Comparison of ENCODE assay signal across 17 cellular contexts in genomic region chr4:84338367-84338766, GRCh38.
DNase-seq lines count a peak whose midpoint lies in the region; ATAC-seq and TF ChIP-seq lines count a peak whose summit lies in the region.
"Had no signal": no experiment of that assay in that cellular context is flagged by ENCODE, and none has a peak within 500 bp of the region (broad histone marks: within the 10 kb centered on the region; RNA-seq: fewer than 3 reads in every experiment).

No MANE protein-coding gene starts in this region.

- H3K27me3 ChIP-seq in mesenchymal stem cell (ENCODE audit: control insufficient read depth in 1 of 2, insufficient read depth in 1 of 2, low read length in 2 of 2) (no peaks in the 10 kb centered on the region), upper lobe of right lung (no peaks in the 10 kb centered on the region)
- H3K27me3 ChIP-seq: BLaER1 had no signal

- H3K9me3 Mint-ChIP-seq in chondrocyte (ENCODE audit: low read depth): peaks cover 25% of the 10 kb centered on the region

- peak overlapping the region; percentile 9 for H4K8ac ChIP-seq in mesenchymal stem cell (ENCODE audit: low read length)

- DNase-seq in chondrocyte (ENCODE audit: low spot score): peak; percentile 59
- no peak for DNase-seq in mesenchymal stem cell
- DNase-seq in upper lobe of right lung: no peak
- DNase-seq: Caco-2; CD4-positive, CD25-positive, alpha-beta regulatory T cell; CD8-positive, alpha-beta T cell; DMS153; DND-41; GOT3; H9 had no signal

- H3K4me2 ChIP-seq in mesenchymal stem cell (ENCODE audit: low read length, poor library complexity, severe bottlenecking): no peak overlapping the region
- H3K4me2 ChIP-seq: BLaER1 had no signal

- H3K4me1 Mint-ChIP-seq in chondrocyte (ENCODE audit: low read depth): no peaks in the 10 kb centered on the region
- H3K4me1 Mint-ChIP-seq: B cell; CD4-positive, CD25-positive, alpha-beta regulatory T cell had no signal

- no peak overlapping the region for H2AK5ac ChIP-seq in mesenchymal stem cell (ENCODE audit: low read length, severe bottlenecking)

- 83% methylated on average over 5 of the region's 5 CpGs for WGBS in mesenchymal stem cell

- H3K4me1 ChIP-seq in mesenchymal stem cell (ENCODE audit: control insufficient read depth, insufficient read depth, low read depth, low read length): no peaks in the 10 kb centered on the region
- no peaks in the 10 kb centered on the region for H3K4me1 ChIP-seq in upper lobe of right lung
- H3K4me1 ChIP-seq: BLaER1, Caco-2 had no signal

- no peak for TF ChIP-seq CTCF in chondrocyte (IDR thresholded peaks at IDR 0.05)
- TF ChIP-seq CTCF in upper lobe of right lung (IDR thresholded peaks at IDR 0.05): no peak

- H2BK15ac ChIP-seq in mesenchymal stem cell (ENCODE audit: low read depth, poor library complexity, severe bottlenecking): no peak overlapping the region

- no peaks in the 10 kb centered on the region for H3K36me3 ChIP-seq in mesenchymal stem cell (ENCODE audit: control insufficient read depth in 1 of 2, insufficient read depth in 2 of 2, low read depth in 1 of 2, low read length in 2 of 2)
- no peaks in the 10 kb centered on the region for H3K36me3 ChIP-seq in upper lobe of right lung
- H3K36me3 ChIP-seq: BLaER1 had no signal

- no peak overlapping the region for H3K18ac ChIP-seq in mesenchymal stem cell (ENCODE audit: low read depth in 1 of 2, low read length in 2 of 2)

- H3K27ac ChIP-seq in mesenchymal stem cell (ENCODE audit: low read length, poor library complexity, severe bottlenecking) (no peak overlapping the region), upper lobe of right lung (no peak overlapping the region)
- H3K27ac ChIP-seq: BLaER1, C4-2B had no signal

- no peak overlapping the region for H3K27ac Mint-ChIP-seq in chondrocyte (ENCODE audit: unreplicated experiment)
- H3K27ac Mint-ChIP-seq: B cell; CD4-positive, CD25-positive, alpha-beta regulatory T cell; CD8-positive, alpha-beta T cell; H9 had no signal

- no peak overlapping the region for H2BK5ac ChIP-seq in mesenchymal stem cell (ENCODE audit: low read depth, low read length, poor library complexity, severe bottlenecking)

- H2BK12ac ChIP-seq in mesenchymal stem cell (ENCODE audit: low read length in 2 of 2): no peak overlapping the region

- H3K9me3 ChIP-seq in mesenchymal stem cell (ENCODE audit: control insufficient read depth, low read length): peaks cover 28% of the 10 kb centered on the region
- H3K9me3 ChIP-seq in upper lobe of right lung: peaks cover 5% of the 10 kb centered on the region

- H3K27me3 Mint-ChIP-seq in chondrocyte (ENCODE audit: low read depth): peaks cover 2% of the 10 kb centered on the region
- H3K27me3 Mint-ChIP-seq: B cell; CD4-positive, CD25-positive, alpha-beta regulatory T cell had no signal

- no peak overlapping the region for H2AFZ ChIP-seq in mesenchymal stem cell (ENCODE audit: low read depth, low read length)

- H3K14ac ChIP-seq in mesenchymal stem cell (ENCODE audit: low read length in 2 of 2): no peak overlapping the region

- H3K4me3 Mint-ChIP-seq in chondrocyte (ENCODE audit: unreplicated experiment): no peak overlapping the region
- H3K4me3 Mint-ChIP-seq: B cell; CD4-positive, CD25-positive, alpha-beta regulatory T cell; CD8-positive, alpha-beta T cell; H9 had no signal

- ATAC-seq in upper lobe of right lung: peak; percentile 25
- ATAC-seq in SK-N-SH treated with all-trans-retinoic acid at 6 μM for 48 hours: no peak
- no peak for ATAC-seq in HG03457 (IDR thresholded peaks at IDR 0.05; ENCODE audit: unreplicated experiment)
- ATAC-seq in GM21737 (IDR thresholded peaks at IDR 0.05; ENCODE audit: unreplicated experiment): no peak
- ATAC-seq: CD8-positive, alpha-beta T cell; HCT116 had no signal

- H3K23ac ChIP-seq in mesenchymal stem cell (ENCODE audit: low read length in 2 of 2): no peak overlapping the region

- H3K79me1 ChIP-seq in mesenchymal stem cell (replicated peaks; ENCODE audit: low read length, poor library complexity, severe bottlenecking): no peaks in the 10 kb centered on the region

- no peak overlapping the region for H3K9ac ChIP-seq in mesenchymal stem cell (ENCODE audit: low read length)
- H3K9ac ChIP-seq: BLaER1 had no signal

- H2BK120ac ChIP-seq in mesenchymal stem cell (ENCODE audit: low read depth, low read length): no peak overlapping the region

- intact Hi-C loops in upper lobe of right lung (cut with DNase I): no loop called here

- H3K4ac ChIP-seq in mesenchymal stem cell (ENCODE audit: low read depth in 1 of 2, low read length in 2 of 2): no peak overlapping the region

- H3K4me3 ChIP-seq in mesenchymal stem cell (ENCODE audit: insufficient read depth in 1 of 2, low read depth in 1 of 2, low read length in 2 of 2) (peak overlapping the region in 1 of 2 experiments; percentile 1), upper lobe of right lung (no peak overlapping the region)
- H3K4me3 ChIP-seq: BLaER1 had no signal

- H3K36me3 Mint-ChIP-seq in chondrocyte (ENCODE audit: low read depth): peaks cover 1% of the 10 kb centered on the region
- H3K36me3 Mint-ChIP-seq: CD4-positive, CD25-positive, alpha-beta regulatory T cell; CD8-positive, alpha-beta T cell had no signal

- no peak overlapping the region for H4K91ac ChIP-seq in mesenchymal stem cell (ENCODE audit: low read length)

TF ChIP-seq in SK-N-SH treated with all-trans-retinoic acid at 6 μM for 48 hours, 23 proteins besides CTCF, POLR2A, EP300 and RAD21:
- no peak for TF ChIP-seq OSR1 (CRISPR knock-in tag; IDR thresholded peaks at IDR 0.05)
- no peak for TF ChIP-seq ZNF565 (CRISPR knock-in tag; conservative IDR thresholded peaks at IDR 0.05; ENCODE audit: low read depth)
- TF ChIP-seq ISL1 (CRISPR knock-in tag; IDR thresholded peaks at IDR 0.05): no peak
- TF ChIP-seq ZFP3 (CRISPR knock-in tag; IDR thresholded peaks at IDR 0.05): no peak
- TF ChIP-seq, protein P1, sequence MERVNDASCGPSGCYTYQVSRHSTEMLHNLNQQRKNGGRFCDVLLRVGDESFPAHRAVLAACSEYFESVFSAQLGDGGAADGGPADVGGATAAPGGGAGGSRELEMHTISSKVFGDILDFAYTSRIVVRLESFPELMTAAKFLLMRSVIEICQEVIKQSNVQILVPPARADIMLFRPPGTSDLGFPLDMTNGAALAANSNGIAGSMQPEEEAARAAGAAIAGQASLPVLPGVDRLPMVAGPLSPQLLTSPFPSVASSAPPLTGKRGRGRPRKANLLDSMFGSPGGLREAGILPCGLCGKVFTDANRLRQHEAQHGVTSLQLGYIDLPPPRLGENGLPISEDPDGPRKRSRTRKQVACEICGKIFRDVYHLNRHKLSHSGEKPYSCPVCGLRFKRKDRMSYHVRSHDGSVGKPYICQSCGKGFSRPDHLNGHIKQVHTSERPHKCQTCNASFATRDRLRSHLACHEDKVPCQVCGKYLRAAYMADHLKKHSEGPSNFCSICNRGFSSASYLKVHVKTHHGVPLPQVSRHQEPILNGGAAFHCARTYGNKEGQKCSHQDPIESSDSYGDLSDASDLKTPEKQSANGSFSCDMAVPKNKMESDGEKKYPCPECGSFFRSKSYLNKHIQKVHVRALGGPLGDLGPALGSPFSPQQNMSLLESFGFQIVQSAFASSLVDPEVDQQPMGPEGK (CRISPR knock-in tag; IDR thresholded peaks at IDR 0.05; ENCODE audit: borderline replicate concordance): no peak
- no peak for TF ChIP-seq ZC3H10 (CRISPR knock-in tag; IDR thresholded peaks at IDR 0.05)
- no peak for TF ChIP-seq ARNTL (CRISPR knock-in tag; IDR thresholded peaks at IDR 0.05; ENCODE audit: borderline replicate concordance, low read depth)
- no peak for TF ChIP-seq CREB5 (CRISPR knock-in tag; IDR thresholded peaks at IDR 0.05; ENCODE audit: low read depth)
- no peak for TF ChIP-seq ZFP30 (CRISPR knock-in tag; IDR thresholded peaks at IDR 0.05)
TF ChIP-seq in SK-N-SH treated with all-trans-retinoic acid at 6 μM for 48 hours: peak in this region for 0.
